Comparison of ENCODE assay signal across 20 cellular contexts in genomic region chr3:4614070-4614469, GRCh38.
"Had no signal": no experiment of that assay in that cellular context is flagged by ENCODE, and none has a peak within 500 bp of the region (broad histone marks: within the 10 kb centered on the region; RNA-seq: fewer than 3 reads in every experiment).

No MANE protein-coding gene starts in this region.

- DNase-seq: dorsolateral prefrontal cortex; effector CD4-positive, alpha-beta T cell; foreskin fibroblast; gastrocnemius medialis; mammary epithelial cell; midbrain; naive thymus-derived CD4-positive, alpha-beta T cell; nucleus accumbens; sigmoid colon; stimulated activated naive CD4-positive, alpha-beta T cell; stimulated activated naive CD8-positive, alpha-beta T cell treated with anti-CD3 and anti-CD28 coated beads, Interleukin-15, amount 100 ng/mL, for 72 hours; transverse colon; upper lobe of right lung; uterus had no signal

- H3K27me3 ChIP-seq: dorsolateral prefrontal cortex, gastrocnemius medialis, right atrium auricular region, sigmoid colon, suprapubic skin, transverse colon, upper lobe of right lung, uterus had no signal

- FAIRE-seq: colon, keratinocyte had no signal

- H3K9me3 ChIP-seq: gastrocnemius medialis, prostate gland, right atrium auricular region, sigmoid colon, suprapubic skin, transverse colon, upper lobe of right lung, uterus had no signal

- H3K27ac ChIP-seq: dorsolateral prefrontal cortex, gastrocnemius medialis, prostate gland, right atrium auricular region, sigmoid colon, suprapubic skin, transverse colon, upper lobe of right lung, uterus had no signal

- H3K4me1 Mint-ChIP-seq: nephron had no signal

- ATAC-seq: gastrocnemius medialis; naive thymus-derived CD4-positive, alpha-beta T cell; stimulated activated naive CD8-positive, alpha-beta T cell treated with anti-CD3 and anti-CD28 coated beads, Interleukin-15, amount 100 ng/mL, for 72 hours; upper lobe of right lung had no signal

- H3K4me3 ChIP-seq: dorsolateral prefrontal cortex, gastrocnemius medialis, prostate gland, right atrium auricular region, sigmoid colon, suprapubic skin, transverse colon, upper lobe of right lung, uterus had no signal

- H3K4me1 ChIP-seq: gastrocnemius medialis, right atrium auricular region, suprapubic skin, transverse colon, upper lobe of right lung, uterus had no signal

- H3K4me3 Mint-ChIP-seq: naive thymus-derived CD4-positive, alpha-beta T cell; nephron; stimulated activated naive CD8-positive, alpha-beta T cell treated with anti-CD3 and anti-CD28 coated beads, Interleukin-15, amount 100 ng/mL, for 72 hours had no signal

- H3K36me3 ChIP-seq: gastrocnemius medialis, prostate gland, right atrium auricular region, sigmoid colon, suprapubic skin, transverse colon, upper lobe of right lung, uterus had no signal

- H3K9me3 Mint-ChIP-seq: nephron had no signal

- H3K27me3 Mint-ChIP-seq: naive thymus-derived CD4-positive, alpha-beta T cell; stimulated activated naive CD8-positive, alpha-beta T cell treated with anti-CD3 and anti-CD28 coated beads, Interleukin-15, amount 100 ng/mL, for 72 hours had no signal

- H3K27ac Mint-ChIP-seq: nephron; stimulated activated naive CD8-positive, alpha-beta T cell treated with anti-CD3 and anti-CD28 coated beads, Interleukin-15, amount 100 ng/mL, for 72 hours had no signal
